ENCODE assay signal across 16 cellular contexts in genomic region chr20:62427172-62428007, GRCh38. TPM values are rescaled to one million over a fixed set of nuclear protein-coding genes. Genes with fewer than 3 reads are reported as not detected.
DNase-seq lines count a peak whose midpoint lies in the region; ATAC-seq and TF ChIP-seq lines count a peak whose summit lies in the region.
"Had no signal": no experiment of that assay in that cellular context is flagged by ENCODE, and none has a peak within 500 bp of the region (broad histone marks: within the 10 kb centered on the region; RNA-seq: fewer than 3 reads in every experiment).

Gene RBBP8NL (minus strand): TSS chr20:62427539. CDS start chr20:62419647, 7,892 bp downstream.

- H3K4me3 ChIP-seq in breast epithelium (peak within 1 kb of the TSS in 2 of 3 donors; percentile 39 to 55), lower leg skin (ENCODE audit: low read depth, poor library complexity, severe bottlenecking) (no peak within 1 kb of the TSS)

- intact Hi-C loops in MCF 10A (cut with micrococcal nuclease) (no loop called here), breast epithelium (cut with DNase I; ENCODE audit: low total_unique reads) (no loop called here), lower leg skin (cut with DNase I; ENCODE audit: low total_unique reads) (no loop called here)
- intact Hi-C loops in activated T-helper 2 cell treated with anti-CD3 and anti-CD28 coated beads, Interferon-gamma antibody, Interleukin-2, Interleukin-4, amounts not matched to agents 10 μg/mL and 5 μg/mL and 100 μg/mL, durations not matched to agents 14 hours and 24 hours and 36 hours (cut with micrococcal nuclease), result no loop called here

- ATAC-seq in HG02571 (IDR thresholded peaks at IDR 0.05; ENCODE audit: unreplicated experiment) (no peak), GM21619 (IDR thresholded peaks at IDR 0.05; ENCODE audit: unreplicated experiment) (no peak)
- ATAC-seq: natural killer cell had no signal

- no peak for TF ChIP-seq POLR2A in breast epithelium (IDR thresholded peaks at IDR 0.05)
- no peak for TF ChIP-seq POLR2A in lower leg skin (IDR thresholded peaks at IDR 0.05)

- peaks cover 0 to 18% of the 10 kb centered on the region in 2 donors for H3K27me3 ChIP-seq in breast epithelium

- H3K36me3 ChIP-seq in breast epithelium, result no peaks in the 10 kb centered on the region

- 51 to 60% methylated on average over 19 to 21 of the region's 28 CpGs for WGBS in lower leg skin, 2 donors

- H3K27me3 Mint-ChIP-seq in MCF 10A (ENCODE audit: insufficient read depth, unreplicated experiment), result peaks cover 7% of the 10 kb centered on the region
- H3K27me3 Mint-ChIP-seq in activated T-helper 2 cell treated with anti-CD3 and anti-CD28 coated beads, Interferon-gamma antibody, Interleukin-2, Interleukin-4, amounts not matched to agents 10 μg/mL and 5 μg/mL and 100 μg/mL, durations not matched to agents 14 hours and 24 hours and 36 hours (ENCODE audit: low read depth), result no peaks in the 10 kb centered on the region
- H3K27me3 Mint-ChIP-seq: stimulated activated naive CD8-positive, alpha-beta T cell treated with anti-CD3 and anti-CD28 coated beads, Interleukin-15, Interleukin-2, amounts not matched to agents 100 ng/mL and 50 ng/mL, for 24 hours had no signal

- TF ChIP-seq CTCF in MCF 10A (IDR thresholded peaks at IDR 0.05; ENCODE audit: unreplicated experiment) (no peak), breast epithelium (IDR thresholded peaks at IDR 0.05) (peak; percentile 16 to 60 (median 35)), lower leg skin (IDR thresholded peaks at IDR 0.05) (no peak)

- H3K4me1 ChIP-seq in breast epithelium, result peaks cover 9 to 11% of the 10 kb centered on the region in 2 donors

- BruUV-seq in MCF 10A (replicated peaks; lab: Mats Ljungman, UMichigan), result no TSS peak

- in situ Hi-C loops in T47D (cut with HindIII; ENCODE audit: low pct_unique_long_range_greater_than_20kb, low sequenced_read_pairs), result no loop called here

- no peak within 1 kb of the TSS for H3K27ac Mint-ChIP-seq in MCF 10A (ENCODE audit: low read depth, unreplicated experiment)
- no peak within 1 kb of the TSS for H3K27ac Mint-ChIP-seq in activated T-helper 2 cell treated with anti-CD3 and anti-CD28 coated beads, Interferon-gamma antibody, Interleukin-2, Interleukin-4, amounts not matched to agents 10 μg/mL and 5 μg/mL and 100 μg/mL, durations not matched to agents 14 hours and 24 hours and 36 hours
- H3K27ac Mint-ChIP-seq: activated naive CD8-positive, alpha-beta T cell treated with anti-CD3 and anti-CD28 coated beads for 36 hours; natural killer cell; stimulated activated naive CD8-positive, alpha-beta T cell treated with anti-CD3 and anti-CD28 coated beads, Interleukin-15, Interleukin-2, amounts not matched to agents 100 ng/mL and 50 ng/mL, for 24 hours had no signal

- H3K4me1 Mint-ChIP-seq in MCF 10A (ENCODE audit: insufficient read depth, unreplicated experiment), result no peaks in the 10 kb centered on the region
- H3K4me1 Mint-ChIP-seq in activated T-helper 2 cell treated with anti-CD3 and anti-CD28 coated beads, Interferon-gamma antibody, Interleukin-2, Interleukin-4, amounts not matched to agents 10 μg/mL and 5 μg/mL and 100 μg/mL, durations not matched to agents 14 hours and 24 hours and 36 hours (ENCODE audit: low read depth), result no peaks in the 10 kb centered on the region
- H3K4me1 Mint-ChIP-seq: activated naive CD8-positive, alpha-beta T cell treated with anti-CD3 and anti-CD28 coated beads for 36 hours; natural killer cell had no signal

- CTCF ChIA-PET in MCF 10A (lab: Yijun Ruan, JAX), result interaction anchor here (0.5 to 0.6 kb wide), 2 partner anchors 17 to 242 kb away, joined by 3 to 4 read pairs; no protein-coding TSS in a partner anchor
- CTCF ChIA-PET in HEK293T (lab: Yijun Ruan, JAX), result no interaction called here

- no peaks in the 10 kb centered on the region for H3K9me3 ChIP-seq in breast epithelium

- no peak within 1 kb of the TSS for H3K4me3 Mint-ChIP-seq in MCF 10A (ENCODE audit: unreplicated experiment)
- H3K4me3 Mint-ChIP-seq in activated T-helper 2 cell treated with anti-CD3 and anti-CD28 coated beads, Interferon-gamma antibody, Interleukin-2, Interleukin-4, amounts not matched to agents 10 μg/mL and 5 μg/mL and 100 μg/mL, durations not matched to agents 14 hours and 24 hours and 36 hours (ENCODE audit: low read depth), result no peak within 1 kb of the TSS
- H3K4me3 Mint-ChIP-seq: activated naive CD8-positive, alpha-beta T cell treated with anti-CD3 and anti-CD28 coated beads for 36 hours; natural killer cell; stimulated activated naive CD8-positive, alpha-beta T cell treated with anti-CD3 and anti-CD28 coated beads, Interleukin-15, Interleukin-2, amounts not matched to agents 100 ng/mL and 50 ng/mL, for 24 hours had no signal

- peak; percentile 81 to 99 for DNase-seq in T47D (ENCODE audit: low read depth in 1 of 2, low spot score in 1 of 2)
- DNase-seq in MCF 10A (ENCODE audit: unreplicated experiment), result no peak
- DNase-seq in breast epithelium (ENCODE audit: low spot score in 2 of 2), result peak; percentile 94 to 95
- peak; percentile 76 to 93 for DNase-seq in lower leg skin (ENCODE audit: low spot score in 2 of 2)
- no peak for DNase-seq in activated T-helper 2 cell treated with anti-CD3 and anti-CD28 coated beads, Interferon-gamma antibody, Interleukin-2, Interleukin-4, amounts not matched to agents 10 μg/mL and 5 μg/mL and 100 μg/mL, durations not matched to agents 14 hours and 24 hours and 36 hours (ENCODE audit: low spot score)
- DNase-seq in HEK293T (ENCODE audit: extremely low spot score), result no peak
- DNase-seq: activated CD4-positive, alpha-beta T cell treated with anti-CD3 and anti-CD28 coated beads for 48 hours; activated naive CD8-positive, alpha-beta T cell treated with anti-CD3 and anti-CD28 coated beads for 36 hours; cortex of kidney; natural killer cell; NCI-H1694; SHP77 treated with DMSO at 0.1 percent for 48 hours had no signal

- POLR2A ChIA-PET in MCF 10A (lab: Yijun Ruan, JAX) (interaction anchor here (0.6 to 0.7 kb wide), 2 partner anchors 20 to 217 kb away, joined by 3 read pairs; partner anchors contain the start of gene CABLES2), HEK293T (lab: Yijun Ruan, JAX) (interaction anchor here (0.8 kb wide), 1 partner anchor 361 kb away, joined by 3 read pairs; no protein-coding TSS in a partner anchor)

- peak within 1 kb of the TSS; percentile 65 to 72 for H3K27ac ChIP-seq in breast epithelium

- H3K9me3 Mint-ChIP-seq in MCF 10A (ENCODE audit: unreplicated experiment), result no peaks in the 10 kb centered on the region
- no peaks in the 10 kb centered on the region for H3K9me3 Mint-ChIP-seq in activated T-helper 2 cell treated with anti-CD3 and anti-CD28 coated beads, Interferon-gamma antibody, Interleukin-2, Interleukin-4, amounts not matched to agents 10 μg/mL and 5 μg/mL and 100 μg/mL, durations not matched to agents 14 hours and 24 hours and 36 hours
- H3K9me3 Mint-ChIP-seq: activated naive CD8-positive, alpha-beta T cell treated with anti-CD3 and anti-CD28 coated beads for 36 hours; natural killer cell; stimulated activated naive CD8-positive, alpha-beta T cell treated with anti-CD3 and anti-CD28 coated beads, Interleukin-15, Interleukin-2, amounts not matched to agents 100 ng/mL and 50 ng/mL, for 24 hours had no signal

- H3K36me3 Mint-ChIP-seq in MCF 10A (ENCODE audit: insufficient read depth, unreplicated experiment), result no peaks in the 10 kb centered on the region
- H3K36me3 Mint-ChIP-seq in activated T-helper 2 cell treated with anti-CD3 and anti-CD28 coated beads, Interferon-gamma antibody, Interleukin-2, Interleukin-4, amounts not matched to agents 10 μg/mL and 5 μg/mL and 100 μg/mL, durations not matched to agents 14 hours and 24 hours and 36 hours (ENCODE audit: low read depth), result no peaks in the 10 kb centered on the region
- H3K36me3 Mint-ChIP-seq: activated naive CD8-positive, alpha-beta T cell treated with anti-CD3 and anti-CD28 coated beads for 36 hours; natural killer cell had no signal

TF ChIP-seq in HEK293T, 16 proteins besides CTCF, POLR2A, EP300 and RAD21:
- no peak for TF ChIP-seq SUZ12 (IDR thresholded peaks at IDR 0.05)
- no peak for TF ChIP-seq NFRKB (IDR thresholded peaks at IDR 0.05)
- TF ChIP-seq LEF1 (IDR thresholded peaks at IDR 0.05; ENCODE audit: borderline replicate concordance), result no peak

RNA-seq across cellular contexts. Expression of gene RBBP8NL, which starts in this region (rescaled TPM):
- total RNA-seq in MCF 10A (2022) (not detected in 2 replicates), breast epithelium (1 to 10 TPM in 2 of 3 donors, not detected in 1; 2.0 to 4.0 TPM), lower leg skin (1 to 10 TPM; 4.3 to 8.5 (median 6.3) TPM)
- total RNA-seq in activated T-helper 2 cell treated with anti-CD3 and anti-CD28 coated beads, Interferon-gamma antibody, Interleukin-2, Interleukin-4, amounts not matched to agents 10 μg/mL and 5 μg/mL and 100 μg/mL, durations not matched to agents 14 hours and 24 hours and 36 hours, result not detected in 2 replicates
- total RNA-seq: activated naive CD8-positive, alpha-beta T cell treated with anti-CD3 and anti-CD28 coated beads for 36 hours; Daoy; natural killer cell had no signal

Comparison
In these comparisons a context has a peak if more than half of its experiments do, and no peak if none do; other contexts are left out.
1. DNase-seq: peak in T47D (2 of 2), breast epithelium (2 of 2) and lower leg skin (2 of 2); none in MCF 10A (single experiment), activated T-helper 2 cell treated with anti-CD3 and anti-CD28 coated beads, Interferon-gamma antibody, Interleukin-2, Interleukin-4, amounts not matched to agents 10 μg/mL and 5 μg/mL and 100 μg/mL, durations not matched to agents 14 hours and 24 hours and 36 hours (single experiment) and HEK293T (single experiment).
2. CTCF ChIP-seq: peak in breast epithelium (3 of 3); none in MCF 10A (single experiment) and lower leg skin (0 of 3).